8 cellular contexts compared by ENCODE assay signal in the genomic region with DNA sequence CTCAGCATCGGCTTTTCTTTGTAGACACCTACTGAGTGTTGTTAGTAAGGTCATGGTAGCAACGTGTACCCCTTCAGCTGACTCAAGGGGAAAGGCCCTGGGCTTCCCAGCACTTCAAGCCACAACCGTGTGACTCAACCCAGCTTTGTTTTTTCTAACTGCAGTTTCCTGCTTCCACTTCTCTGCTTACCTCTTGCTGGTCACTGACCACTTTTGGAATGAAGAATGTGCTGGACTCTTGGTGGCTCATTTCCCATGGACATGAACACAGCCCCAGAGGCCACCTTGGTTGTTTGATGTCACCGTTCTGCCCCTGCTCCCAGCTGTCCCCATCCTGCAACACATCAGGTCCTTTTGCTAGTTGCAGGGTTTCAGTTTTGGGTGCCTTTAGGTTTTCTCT.
DNase-seq lines count a peak whose midpoint lies in the region; ATAC-seq and FAIRE-seq lines count a peak whose summit lies in the region.

No MANE protein-coding gene starts in this region.

- H3K4me1 Mint-ChIP-seq in stimulated activated naive CD8-positive, alpha-beta T cell treated with anti-CD3 and anti-CD28 coated beads, Interleukin-15, Interleukin-2, amounts not matched to agents 100 ng/mL and 50 ng/mL, for 24 hours (ENCODE audit: low read depth): peaks cover 44% of the 10 kb centered on the region

- peak overlapping the region; percentile 40 for H3K4me3 Mint-ChIP-seq in stimulated activated naive CD8-positive, alpha-beta T cell treated with anti-CD3 and anti-CD28 coated beads, Interleukin-15, Interleukin-2, amounts not matched to agents 100 ng/mL and 50 ng/mL, for 24 hours

- DNase-seq in GM19239 (ENCODE audit: insufficient read length, low spot score) (no peak), islet precursor cell (peak; percentile 67), SHP77 treated with DMSO at 0.1 percent for 48 hours (lab: John Stamatoyannopoulos, UW) (no peak), GF-D8 (lab: John Stamatoyannopoulos, UW) (no peak), NCI-H82 treated with DMSO at 0.1 percent for 48 hours (lab: John Stamatoyannopoulos, UW; ENCODE audit: unreplicated experiment) (no peak)
- peak; percentile 55 for DNase-seq in activated CD8-positive, alpha-beta memory T cell treated with anti-CD3 and anti-CD28 coated beads, Interleukin-2, amount 50 U/mL, for 4 hours

- peak overlapping the region; percentile 88 for H3K27ac Mint-ChIP-seq in stimulated activated naive CD8-positive, alpha-beta T cell treated with anti-CD3 and anti-CD28 coated beads, Interleukin-15, Interleukin-2, amounts not matched to agents 100 ng/mL and 50 ng/mL, for 24 hours

- H3K36me3 Mint-ChIP-seq in stimulated activated naive CD8-positive, alpha-beta T cell treated with anti-CD3 and anti-CD28 coated beads, Interleukin-15, Interleukin-2, amounts not matched to agents 100 ng/mL and 50 ng/mL, for 24 hours (ENCODE audit: low read depth): no peaks in the 10 kb centered on the region

- no peaks in the 10 kb centered on the region for H3K27me3 Mint-ChIP-seq in stimulated activated naive CD8-positive, alpha-beta T cell treated with anti-CD3 and anti-CD28 coated beads, Interleukin-15, Interleukin-2, amounts not matched to agents 100 ng/mL and 50 ng/mL, for 24 hours

- H3K9me3 Mint-ChIP-seq in stimulated activated naive CD8-positive, alpha-beta T cell treated with anti-CD3 and anti-CD28 coated beads, Interleukin-15, Interleukin-2, amounts not matched to agents 100 ng/mL and 50 ng/mL, for 24 hours: no peaks in the 10 kb centered on the region

- peak; percentile 71 for ATAC-seq in HG03457 (IDR thresholded peaks at IDR 0.05; ENCODE audit: unreplicated experiment)

- FAIRE-seq in GM19239 (lab: Jason Lieb, UNC): peak; percentile 58

Comparison
In these comparisons a context has a peak if more than half of its experiments do, and no peak if none do; other contexts are left out.
1. DNase-seq: peak in activated CD8-positive, alpha-beta memory T cell treated with anti-CD3 and anti-CD28 coated beads, Interleukin-2, amount 50 U/mL, for 4 hours (single experiment) and islet precursor cell (single experiment); none in GM19239 (single experiment), SHP77 treated with DMSO at 0.1 percent for 48 hours (single experiment), GF-D8 (single experiment) and NCI-H82 treated with DMSO at 0.1 percent for 48 hours (single experiment).